In genomic region chr2:27960237-27960912, GRCh38 we compare ENCODE assay signal across 8 cellular contexts.
A peak's percentile ranks its signal among the peaks of the same experiment; 100 is the strongest.
DNase-seq lines count a peak whose midpoint lies in the region; ATAC-seq and FAIRE-seq lines count a peak whose summit lies in the region.

No MANE protein-coding gene starts in this region.

- peaks cover 24% of the 10 kb centered on the region for H3K36me3 Mint-ChIP-seq in activated T-helper 1 cell treated with anti-CD3 and anti-CD28 coated beads, Interleukin-12 subunit alpha, Interleukin-12 subunit beta, Interleukin-2, Interleukin-4 antibody, amounts not matched to agents 30 ng/mL and 10 ng/mL and 1 ng/mL, durations not matched to agents 14 hours and 24 hours and 36 hours (ENCODE audit: low read depth)

- FAIRE-seq in urothelium cell line (lab: Jason Lieb, UNC), result peak; percentile 58

- ATAC-seq in Right ventricle myocardium superior (ENCODE audit: poor library complexity) (peak; percentile 42), HG02798 (IDR thresholded peaks at IDR 0.05; ENCODE audit: poor library complexity, unreplicated experiment) (no peak), GM19351 (IDR thresholded peaks at IDR 0.05; ENCODE audit: unreplicated experiment) (no peak)

- H3K4me3 Mint-ChIP-seq in activated T-helper 1 cell treated with anti-CD3 and anti-CD28 coated beads, Interleukin-12 subunit alpha, Interleukin-12 subunit beta, Interleukin-2, Interleukin-4 antibody, amounts not matched to agents 30 ng/mL and 10 ng/mL and 1 ng/mL, durations not matched to agents 14 hours and 24 hours and 36 hours, result peak overlapping the region; percentile 37

- no peaks in the 10 kb centered on the region for H3K27me3 Mint-ChIP-seq in activated T-helper 1 cell treated with anti-CD3 and anti-CD28 coated beads, Interleukin-12 subunit alpha, Interleukin-12 subunit beta, Interleukin-2, Interleukin-4 antibody, amounts not matched to agents 30 ng/mL and 10 ng/mL and 1 ng/mL, durations not matched to agents 14 hours and 24 hours and 36 hours (ENCODE audit: insufficient read depth)

- H3K27ac Mint-ChIP-seq in activated T-helper 1 cell treated with anti-CD3 and anti-CD28 coated beads, Interleukin-12 subunit alpha, Interleukin-12 subunit beta, Interleukin-2, Interleukin-4 antibody, amounts not matched to agents 30 ng/mL and 10 ng/mL and 1 ng/mL, durations not matched to agents 14 hours and 24 hours and 36 hours, result peak overlapping the region; percentile 57

- H3K9me3 Mint-ChIP-seq in activated T-helper 1 cell treated with anti-CD3 and anti-CD28 coated beads, Interleukin-12 subunit alpha, Interleukin-12 subunit beta, Interleukin-2, Interleukin-4 antibody, amounts not matched to agents 30 ng/mL and 10 ng/mL and 1 ng/mL, durations not matched to agents 14 hours and 24 hours and 36 hours, result peaks cover 9% of the 10 kb centered on the region

- no peak for DNase-seq in Right ventricle myocardium superior
- DNase-seq in cardiac septum (ENCODE audit: low spot score), result no peak
- DNase-seq in activated T-helper 1 cell treated with anti-CD3 and anti-CD28 coated beads, Interleukin-12 subunit alpha, Interleukin-12 subunit beta, Interleukin-2, Interleukin-4 antibody, amounts not matched to agents 30 ng/mL and 10 ng/mL and 1 ng/mL, durations not matched to agents 14 hours and 24 hours and 36 hours (ENCODE audit: low spot score), result peak; percentile 23
- DNase-seq in kidney glomerular epithelial cell (lab: John Stamatoyannopoulos, UW), result peak; percentile 87
- peak; percentile 85 for DNase-seq in urothelium cell line (ENCODE audit: low spot score)
- no peak for DNase-seq in activated effector memory CD4-positive, alpha-beta T cell treated with anti-CD3 and anti-CD28 coated beads, Interleukin-2, amount 50 U/mL, for 16 hours

- H3K4me1 Mint-ChIP-seq in activated T-helper 1 cell treated with anti-CD3 and anti-CD28 coated beads, Interleukin-12 subunit alpha, Interleukin-12 subunit beta, Interleukin-2, Interleukin-4 antibody, amounts not matched to agents 30 ng/mL and 10 ng/mL and 1 ng/mL, durations not matched to agents 14 hours and 24 hours and 36 hours (ENCODE audit: low read depth), result peaks cover 82% of the 10 kb centered on the region

- intact Hi-C loops in Right ventricle myocardium superior (cut with DNase I) (no loop called here), cardiac septum (cut with DNase I) (no loop called here)
- intact Hi-C loops in activated T-helper 1 cell treated with anti-CD3 and anti-CD28 coated beads, Interleukin-12 subunit alpha, Interleukin-12 subunit beta, Interleukin-2, Interleukin-4 antibody, amounts not matched to agents 30 ng/mL and 10 ng/mL and 1 ng/mL, durations not matched to agents 14 hours and 24 hours and 36 hours (cut with micrococcal nuclease), result loop anchor here (5.0 kb wide), 1 partner anchor 42 kb away; no protein-coding TSS in a partner anchor

Comparison
In these comparisons a context has a peak if more than half of its experiments do, and no peak if none do; other contexts are left out.
1. DNase-seq: peak in activated T-helper 1 cell treated with anti-CD3 and anti-CD28 coated beads, Interleukin-12 subunit alpha, Interleukin-12 subunit beta, Interleukin-2, Interleukin-4 antibody, amounts not matched to agents 30 ng/mL and 10 ng/mL and 1 ng/mL, durations not matched to agents 14 hours and 24 hours and 36 hours (single experiment), kidney glomerular epithelial cell (single experiment) and urothelium cell line (single experiment); none in Right ventricle myocardium superior (single experiment), cardiac septum (single experiment) and activated effector memory CD4-positive, alpha-beta T cell treated with anti-CD3 and anti-CD28 coated beads, Interleukin-2, amount 50 U/mL, for 16 hours (single experiment).